ENCODE assay signal across 20 cellular contexts in the genomic region with DNA sequence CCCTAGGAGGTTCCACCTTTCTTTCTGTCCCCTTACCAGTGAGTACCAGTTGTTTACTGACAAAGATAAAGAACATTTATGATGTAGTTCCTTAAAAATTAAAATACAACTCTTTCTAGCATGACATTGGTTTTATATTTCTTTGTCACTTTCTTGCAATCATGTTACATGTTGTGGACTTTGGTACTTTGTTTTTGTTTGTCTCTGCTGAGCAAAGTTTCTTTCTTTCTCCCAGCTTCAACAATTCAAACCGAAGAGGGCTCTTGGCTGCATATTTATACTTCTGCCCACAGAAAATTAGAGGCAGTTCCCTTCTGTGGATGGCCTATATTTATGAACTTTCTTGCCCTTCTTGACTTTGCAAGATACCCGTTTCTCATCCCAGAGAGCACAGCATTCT.
A peak's percentile ranks its signal among the peaks of the same experiment; 100 is the strongest.
DNase-seq lines count a peak whose midpoint lies in the region; ATAC-seq and TF ChIP-seq lines count a peak whose summit lies in the region.
"Had no signal": no experiment of that assay in that cellular context is flagged by ENCODE, and none has a peak within 500 bp of the region (broad histone marks: within the 10 kb centered on the region; RNA-seq: fewer than 3 reads in every experiment).

No MANE protein-coding gene starts in this region.

- peaks cover 3% of the 10 kb centered on the region for H3K27me3 Mint-ChIP-seq in GM23338 (ENCODE audit: insufficient read depth, low read depth, poor library complexity)
- H3K27me3 Mint-ChIP-seq: B cell; CD4-positive, alpha-beta T cell had no signal

- H2AFZ ChIP-seq in GM23338, result peak overlapping the region; percentile 59; the same call in 1 of the 2 replicates

- no peaks in the 10 kb centered on the region for H3K9me3 Mint-ChIP-seq in GM23338
- H3K9me3 Mint-ChIP-seq: CD4-positive, alpha-beta T cell; CD8-positive, alpha-beta T cell had no signal

- no peaks in the 10 kb centered on the region for H3K9me3 ChIP-seq in BLaER1
- H3K9me3 ChIP-seq in BLaER1 treated with 17β-estradiol and CSF1 and Interleukin-3, amounts not matched to agents 10 nM and 100 nM (replicated peaks in 1 of 11), result 0 out of 22 replicates have a peak, but pooled peaks cover 0 to 1% (median 0%) of the 10 kb centered on the region in 11 experiments
- no peaks in the 10 kb centered on the region for H3K9me3 ChIP-seq in right lobe of liver
- H3K9me3 ChIP-seq: Caco-2 had no signal

- no peak for TF ChIP-seq POLR2A in right lobe of liver (IDR thresholded peaks at IDR 0.05)

- peaks cover 4% of the 10 kb centered on the region for H3K4me1 Mint-ChIP-seq in GM23338

- H3K79me2 ChIP-seq in GM23338 (replicated peaks; ENCODE audit: insufficient read depth), result no peaks in the 10 kb centered on the region

- WGBS in right lobe of liver (ENCODE audit: insufficient coverage, low coverage, low lambda C conversion rate, missing lambda C conversion rate), result 14% methylated on average over 2 of the region's 2 CpGs

- intact Hi-C loops in right lobe of liver (cut with DNase I), result no loop called here

- no peaks in the 10 kb centered on the region for H3K9me2 ChIP-seq in GM23338 (ENCODE audit: insufficient read depth)

- ATAC-seq in GM23338, result no peak
- peak; percentile 68 to 76 (median 73) for ATAC-seq in right lobe of liver
- ATAC-seq in HG03378 (IDR thresholded peaks at IDR 0.05; ENCODE audit: unreplicated experiment), result no peak
- no peak for ATAC-seq in GM18867 (IDR thresholded peaks at IDR 0.05; ENCODE audit: unreplicated experiment)
- ATAC-seq: CD8-positive, alpha-beta T cell; GM12878 had no signal

- no peak for DNase-seq in GM23338 (ENCODE audit: low spot score)
- no peak for DNase-seq in right lobe of liver
- no peak for DNase-seq in NCI-H2171 treated with DMSO at 0.1 percent for 48 hours (lab: John Stamatoyannopoulos, UW)
- DNase-seq: 8988T; ACHN; AML-193; Caco-2; Calu3; CD4-positive, alpha-beta T cell; CD8-positive, alpha-beta T cell; DMS79 treated with DMSO at 0.1 percent for 48 hours; EL; GDM1 had no signal

- H3K4me3 ChIP-seq in BLaER1 (no peak overlapping the region), GM23338 (no peak overlapping the region), right lobe of liver (no peak overlapping the region)
- H3K4me3 ChIP-seq in BLaER1 treated with 17β-estradiol and CSF1 and Interleukin-3, amounts not matched to agents 10 nM and 100 nM, result no peak overlapping the region
- H3K4me3 ChIP-seq: GM12878 had no signal

- H3K36me3 ChIP-seq in BLaER1 (no peaks in the 10 kb centered on the region), GM23338 (ENCODE audit: insufficient read depth) (no peaks in the 10 kb centered on the region), right lobe of liver (no peaks in the 10 kb centered on the region)
- no peaks in the 10 kb centered on the region for H3K36me3 ChIP-seq in BLaER1 treated with 17β-estradiol and CSF1 and Interleukin-3, amounts not matched to agents 10 nM and 100 nM

- H3K4me1 ChIP-seq in BLaER1 (peaks cover 28% of the 10 kb centered on the region), GM23338 (ENCODE audit: insufficient read depth) (no peaks in the 10 kb centered on the region), right lobe of liver (peaks cover 0 to 17% (median 6%) of the 10 kb centered on the region in 4 donors)
- H3K4me1 ChIP-seq in BLaER1 treated with 17β-estradiol and CSF1 and Interleukin-3, amounts not matched to agents 10 nM and 100 nM, result peaks cover 23 to 30% (median 26%) of the 10 kb centered on the region in 10 experiments
- H3K4me1 ChIP-seq: Caco-2 had no signal

- H3K27ac ChIP-seq in BLaER1 (no peak overlapping the region), GM23338 (ENCODE audit: low read depth) (no peak overlapping the region), right lobe of liver (peak overlapping the region in 2 of 3 donors; percentile 57 to 62)
- no peak overlapping the region for H3K27ac ChIP-seq in BLaER1 treated with 17β-estradiol and CSF1 and Interleukin-3, amounts not matched to agents 10 nM and 100 nM
- H3K27ac ChIP-seq: C4-2B had no signal

- TF ChIP-seq CTCF in GM23338 (conservative IDR thresholded peaks at IDR 0.05; ENCODE audit: low read depth in 2 of 2) (no peak), right lobe of liver (IDR thresholded peaks at IDR 0.05) (no peak)

- peak overlapping the region; percentile 60 for H3K4me2 ChIP-seq in BLaER1
- peak overlapping the region; percentile 48 to 77 (median 60); a peak in 20 of 22 replicates for H3K4me2 ChIP-seq in BLaER1 treated with 17β-estradiol and CSF1 and Interleukin-3, amounts not matched to agents 10 nM and 100 nM
- H3K4me2 ChIP-seq in GM23338, result no peak overlapping the region

- H3K27me3 ChIP-seq in BLaER1 (no peaks in the 10 kb centered on the region), GM23338 (ENCODE audit: insufficient read depth) (no peaks in the 10 kb centered on the region), right lobe of liver (no peaks in the 10 kb centered on the region)
- no peaks in the 10 kb centered on the region for H3K27me3 ChIP-seq in BLaER1 treated with 17β-estradiol and CSF1 and Interleukin-3, amounts not matched to agents 10 nM and 100 nM

- H4K20me1 ChIP-seq in BLaER1, result no peaks in the 10 kb centered on the region
- H4K20me1 ChIP-seq in BLaER1 treated with 17β-estradiol and CSF1 and Interleukin-3, amounts not matched to agents 10 nM and 100 nM, result no peaks in the 10 kb centered on the region
- no peaks in the 10 kb centered on the region for H4K20me1 ChIP-seq in GM23338 (replicated peaks; ENCODE audit: insufficient read depth)

- H3K27ac Mint-ChIP-seq in GM23338, result no peak overlapping the region
- H3K27ac Mint-ChIP-seq: B cell; CD4-positive, alpha-beta T cell; CD8-positive, alpha-beta T cell had no signal

- H3K9ac ChIP-seq in BLaER1, result no peak overlapping the region
- H3K9ac ChIP-seq in BLaER1 treated with 17β-estradiol and CSF1 and Interleukin-3, amounts not matched to agents 10 nM and 100 nM, result no peak overlapping the region

- no peak overlapping the region for H3K4me3 Mint-ChIP-seq in GM23338
- H3K4me3 Mint-ChIP-seq: B cell; CD4-positive, alpha-beta T cell; CD8-positive, alpha-beta T cell had no signal

- no peaks in the 10 kb centered on the region for H3F3A ChIP-seq in GM23338 (replicated peaks; ENCODE audit: low read depth)

- H3K36me3 Mint-ChIP-seq in GM23338 (ENCODE audit: low read depth), result peaks cover 2% of the 10 kb centered on the region; the same call in 1 of the 3 replicates
- H3K36me3 Mint-ChIP-seq: CD8-positive, alpha-beta T cell had no signal

TF ChIP-seq in GM23338, 12 proteins besides CTCF, POLR2A, EP300 and RAD21 (continues in another document):
- TF ChIP-seq JUNB (IDR thresholded peaks at IDR 0.05; ENCODE audit: unreplicated experiment) (no peak), STAT1 (IDR thresholded peaks at IDR 0.05; ENCODE audit: unreplicated experiment) (no peak), REST (IDR thresholded peaks at IDR 0.05; ENCODE audit: unreplicated experiment) (no peak), CREB1 (CRISPR knock-in tag; IDR thresholded peaks at IDR 0.05; ENCODE audit: low read depth) (no peak)

Comparison
In these comparisons a context has a peak if more than half of its experiments do, and no peak if none do; other contexts are left out.
1. H3K27ac ChIP-seq: peak in right lobe of liver (2 of 3); none in BLaER1 (single experiment), BLaER1 treated with 17β-estradiol and CSF1 and Interleukin-3, amounts not matched to agents 10 nM and 100 nM (0 of 11) and GM23338 (single experiment).
2. ATAC-seq: peak in right lobe of liver (4 of 4); none in GM23338 (single experiment), HG03378 (single experiment) and GM18867 (single experiment).